3 cellular contexts compared by ENCODE assay signal in genomic region chr17:44257815-44258750, GRCh38.
TF ChIP-seq lines count a peak whose summit lies in the region.

No MANE protein-coding gene starts in this region.

TF ChIP-seq in SK-N-SH, 30 proteins besides CTCF, POLR2A, EP300 and RAD21 (continued from another document):
- TF ChIP-seq IRF3 (IDR thresholded peaks at IDR 0.05; ENCODE audit: low read depth, low read length) (no peak), GABPA (IDR thresholded peaks at IDR 0.05; ENCODE audit: low read depth) (no peak)
- TF ChIP-seq, protein P1, sequence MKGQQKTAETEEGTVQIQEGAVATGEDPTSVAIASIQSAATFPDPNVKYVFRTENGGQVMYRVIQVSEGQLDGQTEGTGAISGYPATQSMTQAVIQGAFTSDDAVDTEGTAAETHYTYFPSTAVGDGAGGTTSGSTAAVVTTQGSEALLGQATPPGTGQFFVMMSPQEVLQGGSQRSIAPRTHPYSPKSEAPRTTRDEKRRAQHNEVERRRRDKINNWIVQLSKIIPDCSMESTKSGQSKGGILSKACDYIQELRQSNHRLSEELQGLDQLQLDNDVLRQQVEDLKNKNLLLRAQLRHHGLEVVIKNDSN (IDR thresholded peaks at IDR 0.05; ENCODE audit: borderline replicate concordance, low read depth): no peak
- TF ChIP-seq, protein P2, sequence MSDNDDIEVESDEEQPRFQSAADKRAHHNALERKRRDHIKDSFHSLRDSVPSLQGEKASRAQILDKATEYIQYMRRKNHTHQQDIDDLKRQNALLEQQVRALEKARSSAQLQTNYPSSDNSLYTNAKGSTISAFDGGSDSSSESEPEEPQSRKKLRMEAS (IDR thresholded peaks at IDR 0.05; ENCODE audit: low read depth): no peak

TF ChIP-seq in SK-N-SH treated with all-trans-retinoic acid at 6 μM for 48 hours, 23 proteins besides CTCF, POLR2A, EP300 and RAD21 (continued from another document):
- TF ChIP-seq PATZ1 (CRISPR knock-in tag; IDR thresholded peaks at IDR 0.05; ENCODE audit: borderline replicate concordance) (no peak), OSR1 (CRISPR knock-in tag; IDR thresholded peaks at IDR 0.05) (no peak)

TF ChIP-seq in WTC11, 78 proteins besides CTCF, POLR2A, EP300 and RAD21 (continued from another document):
- TF ChIP-seq, protein P3, sequence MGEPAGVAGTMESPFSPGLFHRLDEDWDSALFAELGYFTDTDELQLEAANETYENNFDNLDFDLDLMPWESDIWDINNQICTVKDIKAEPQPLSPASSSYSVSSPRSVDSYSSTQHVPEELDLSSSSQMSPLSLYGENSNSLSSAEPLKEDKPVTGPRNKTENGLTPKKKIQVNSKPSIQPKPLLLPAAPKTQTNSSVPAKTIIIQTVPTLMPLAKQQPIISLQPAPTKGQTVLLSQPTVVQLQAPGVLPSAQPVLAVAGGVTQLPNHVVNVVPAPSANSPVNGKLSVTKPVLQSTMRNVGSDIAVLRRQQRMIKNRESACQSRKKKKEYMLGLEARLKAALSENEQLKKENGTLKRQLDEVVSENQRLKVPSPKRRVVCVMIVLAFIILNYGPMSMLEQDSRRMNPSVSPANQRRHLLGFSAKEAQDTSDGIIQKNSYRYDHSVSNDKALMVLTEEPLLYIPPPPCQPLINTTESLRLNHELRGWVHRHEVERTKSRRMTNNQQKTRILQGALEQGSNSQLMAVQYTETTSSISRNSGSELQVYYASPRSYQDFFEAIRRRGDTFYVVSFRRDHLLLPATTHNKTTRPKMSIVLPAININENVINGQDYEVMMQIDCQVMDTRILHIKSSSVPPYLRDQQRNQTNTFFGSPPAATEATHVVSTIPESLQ (CRISPR knock-in tag; IDR thresholded peaks at IDR 0.05): no peak
